In genomic region chr10:3892440-3893101, GRCh38 we compare ENCODE assay signal across 15 cellular contexts.
DNase-seq lines count a peak whose midpoint lies in the region; ATAC-seq, FAIRE-seq and TF ChIP-seq lines count a peak whose summit lies in the region.
"Had no signal": no experiment of that assay in that cellular context is flagged by ENCODE, and none has a peak within 500 bp of the region (broad histone marks: within the 10 kb centered on the region; RNA-seq: fewer than 3 reads in every experiment).

No MANE protein-coding gene starts in this region.

- H3K27ac ChIP-seq in lower lobe of right lung (peak overlapping the region; percentile 42), upper lobe of left lung (peak overlapping the region in 1 of 4 donors; percentile 44)
- H3K27ac ChIP-seq: PC-9, vagina, VCaP had no signal

- CTCF ChIA-PET in activated CD4-positive, alpha-beta T cell treated with anti-CD3 and anti-CD28 coated beads, Interleukin-2, amount 10 ng/mL, durations not matched to agents 7 days and 5 days (lab: Charles Lee) = interaction anchor here (0.8 to 3.0 kb wide), 5 partner anchors 10 to 26 kb away, joined by 3 to 10 read pairs (median 3); no protein-coding TSS in a partner anchor

- no peak for TF ChIP-seq EP300 in upper lobe of left lung (IDR thresholded peaks at IDR 0.05)

- no peak for ATAC-seq in lower lobe of right lung
- ATAC-seq in stimulated activated naive CD8-positive, alpha-beta T cell treated with anti-CD3 and anti-CD28 coated beads, Interleukin-15, Interleukin-2, amounts not matched to agents 100 U/mL and 50 U/mL, for 24 hours = peak; percentile 67
- no peak for ATAC-seq in upper lobe of left lung (ENCODE audit: low FRiP score in 2 of 2)

- H3K4me1 ChIP-seq in lower lobe of right lung (peaks cover 31% of the 10 kb centered on the region), upper lobe of left lung (peaks cover 3 to 26% (median 12%) of the 10 kb centered on the region in 4 donors)

- peak overlapping the region; percentile 61 for H3K27ac Mint-ChIP-seq in activated CD4-positive, alpha-beta T cell treated with anti-CD3 and anti-CD28 coated beads, Interleukin-2, amount 10 ng/mL, durations not matched to agents 7 days and 5 days

- WGBS in upper lobe of left lung, 2 donors = 61 to 78% methylated on average over 6 of the region's 6 CpGs

- peaks cover 7% of the 10 kb centered on the region for H3K9me3 Mint-ChIP-seq in activated CD4-positive, alpha-beta T cell treated with anti-CD3 and anti-CD28 coated beads, Interleukin-2, amount 10 ng/mL, durations not matched to agents 7 days and 5 days

- no peak overlapping the region for H3K4me3 Mint-ChIP-seq in activated CD4-positive, alpha-beta T cell treated with anti-CD3 and anti-CD28 coated beads, Interleukin-2, amount 10 ng/mL, durations not matched to agents 7 days and 5 days

- DNase-seq in activated CD4-positive, alpha-beta T cell treated with anti-CD3 and anti-CD28 coated beads, Interleukin-2, amount 10 ng/mL, durations not matched to agents 7 days and 5 days = no peak
- no peak for DNase-seq in activated CD4-positive, alpha-beta T cell treated with anti-CD3 and anti-CD28 coated beads, Interleukin-2, amount 50 U/mL, for 4 hours
- DNase-seq in activated gamma-delta T cell treated with anti-CD3 and anti-CD28 coated beads, Interleukin-2, amount 50 U/mL, for 16 hours (ENCODE audit: low read depth) = peak; percentile 29
- DNase-seq in lower lobe of right lung (no peak), islet precursor cell (no peak), D721Med (ENCODE audit: insufficient read length, low spot score) (no peak), upper lobe of left lung (no peak)
- DNase-seq in stimulated activated naive CD8-positive, alpha-beta T cell treated with anti-CD3 and anti-CD28 coated beads, Interleukin-15, Interleukin-2, amounts not matched to agents 100 U/mL and 50 U/mL, for 24 hours = no peak
- DNase-seq: amygdala, NCI-H2081, PC-9 had no signal

- H3K4me1 Mint-ChIP-seq in activated CD4-positive, alpha-beta T cell treated with anti-CD3 and anti-CD28 coated beads, Interleukin-2, amount 10 ng/mL, durations not matched to agents 7 days and 5 days = peaks cover 36% of the 10 kb centered on the region

- intact Hi-C loops in lower lobe of right lung (cut with DNase I) = no loop called here

- H3K27me3 Mint-ChIP-seq in activated CD4-positive, alpha-beta T cell treated with anti-CD3 and anti-CD28 coated beads, Interleukin-2, amount 10 ng/mL, durations not matched to agents 7 days and 5 days = no peaks in the 10 kb centered on the region

- H3K36me3 Mint-ChIP-seq in activated CD4-positive, alpha-beta T cell treated with anti-CD3 and anti-CD28 coated beads, Interleukin-2, amount 10 ng/mL, durations not matched to agents 7 days and 5 days (ENCODE audit: low read depth) = no peaks in the 10 kb centered on the region

- H3K36me3 ChIP-seq in lower lobe of right lung (no peaks in the 10 kb centered on the region), upper lobe of left lung (no peaks in the 10 kb centered on the region)
- H3K36me3 ChIP-seq: esophagus muscularis mucosa, vagina had no signal

- H3K27me3 ChIP-seq in lower lobe of right lung (ENCODE audit: low read depth) (no peaks in the 10 kb centered on the region), upper lobe of left lung (no peaks in the 10 kb centered on the region)
- H3K27me3 ChIP-seq: esophagus muscularis mucosa, vagina had no signal

- H3K9me3 ChIP-seq in lower lobe of right lung = no peaks in the 10 kb centered on the region
- H3K9me3 ChIP-seq in upper lobe of left lung = no peaks in the 10 kb centered on the region
- H3K9me3 ChIP-seq: esophagus muscularis mucosa, vagina had no signal

- POLR2A ChIA-PET in activated CD4-positive, alpha-beta T cell treated with anti-CD3 and anti-CD28 coated beads, Interleukin-2, amount 10 ng/mL, durations not matched to agents 7 days and 5 days (lab: Charles Lee) = no interaction called here

- no peak for FAIRE-seq in D721Med (lab: Jason Lieb, UNC)
- FAIRE-seq: islet of Langerhans had no signal

- TF ChIP-seq CTCF in lower lobe of right lung (IDR thresholded peaks at IDR 0.05) (no peak), D721Med (IDR thresholded peaks at IDR 0.05; ENCODE audit: insufficient read depth, missing control alignments) (no peak), upper lobe of left lung (IDR thresholded peaks at IDR 0.05) (no peak)

- no peak overlapping the region for H3K4me3 ChIP-seq in lower lobe of right lung
- no peak overlapping the region for H3K4me3 ChIP-seq in upper lobe of left lung
- H3K4me3 ChIP-seq: esophagus muscularis mucosa, PC-9, vagina had no signal

- TF ChIP-seq POLR2A in upper lobe of left lung (IDR thresholded peaks at IDR 0.05) = no peak
